ENCODE assay signal across 3 cellular contexts in genomic region chr9:137017791-137018497, GRCh38.
TF ChIP-seq lines count a peak whose summit lies in the region.

No MANE protein-coding gene starts in this region.

TF ChIP-seq in GM23338, 12 proteins besides CTCF, POLR2A, EP300 and RAD21 (continues in another document):
- TF ChIP-seq JUNB (IDR thresholded peaks at IDR 0.05; ENCODE audit: unreplicated experiment) (no peak), EZH2 (IDR thresholded peaks at IDR 0.05; ENCODE audit: low read depth, unreplicated experiment) (no peak), REST (IDR thresholded peaks at IDR 0.05; ENCODE audit: unreplicated experiment) (no peak), NANOG (IDR thresholded peaks at IDR 0.05; ENCODE audit: borderline replicate concordance) (no peak), ZNF114 (CRISPR knock-in tag; IDR thresholded peaks at IDR 0.05) (no peak), POLR2AphosphoS5 (IDR thresholded peaks at IDR 0.05; ENCODE audit: low read depth) (no peak), STAT1 (IDR thresholded peaks at IDR 0.05; ENCODE audit: unreplicated experiment) (no peak), CREB1 (CRISPR knock-in tag; IDR thresholded peaks at IDR 0.05; ENCODE audit: low read depth) (no peak)

TF ChIP-seq in HEK293, 187 proteins besides CTCF, POLR2A, EP300 and RAD21:
- TF ChIP-seq MZF1 (tag by site-specific recombination; IDR thresholded peaks at IDR 0.05; ENCODE audit: borderline replicate concordance): no peak
- no peak for TF ChIP-seq ZNF571 (tag by site-specific recombination; IDR thresholded peaks at IDR 0.05)
- peak; percentile 22; the same call in 1 of the 2 replicates for TF ChIP-seq KLF1 (tag by site-specific recombination; IDR thresholded peaks at IDR 0.05)

TF ChIP-seq in H1, 55 proteins besides CTCF, POLR2A, EP300 and RAD21:
- TF ChIP-seq E2F6 (IDR thresholded peaks at IDR 0.05): peak; percentile 20; the same call in 1 of the 2 replicates
- no peak for TF ChIP-seq BACH1 (IDR thresholded peaks at IDR 0.05; ENCODE audit: low read length)
- TF ChIP-seq CTBP2 (IDR thresholded peaks at IDR 0.05; ENCODE audit: borderline replicate concordance, insufficient read depth, insufficient read length, low read length): no peak
